ENCODE assay signal across 23 cellular contexts in genomic region chr10:6819301-6819700, GRCh38.
"Had no signal": no experiment of that assay in that cellular context is flagged by ENCODE, and none has a peak within 500 bp of the region (broad histone marks: within the 10 kb centered on the region; RNA-seq: fewer than 3 reads in every experiment).

No MANE protein-coding gene starts in this region.

- H3K9me3 Mint-ChIP-seq: activated CD4-positive, alpha-beta memory T cell treated with anti-CD3 and anti-CD28 coated beads for 36 hours; activated CD4-positive, alpha-beta T cell treated with anti-CD3 and anti-CD28 coated beads, Interleukin-2, amount 10 ng/mL, durations not matched to agents 7 days and 5 days; activated naive CD4-positive, alpha-beta T cell treated with anti-CD3 and anti-CD28 coated beads, Interleukin-2, amount 10 ng/mL, durations not matched to agents 7 days and 5 days; activated naive CD8-positive, alpha-beta T cell treated with anti-CD3 and anti-CD28 coated beads for 36 hours; activated T-helper 17 cell treated with anti-CD3 and anti-CD28 coated beads, Interleukin-2, amount 50 U/mL, for 72 hours; T-cell had no signal

- H3K27ac ChIP-seq: PC-9, SK-N-MC, VCaP had no signal

- H3K27ac Mint-ChIP-seq: activated CD4-positive, alpha-beta memory T cell treated with anti-CD3 and anti-CD28 coated beads for 36 hours; activated CD4-positive, alpha-beta T cell treated with anti-CD3 and anti-CD28 coated beads, Interleukin-2, amount 10 ng/mL, durations not matched to agents 7 days and 5 days; activated naive CD4-positive, alpha-beta T cell treated with anti-CD3 and anti-CD28 coated beads, Interleukin-2, amount 10 ng/mL, durations not matched to agents 7 days and 5 days; activated naive CD8-positive, alpha-beta T cell treated with anti-CD3 and anti-CD28 coated beads for 36 hours; activated T-helper 17 cell treated with anti-CD3 and anti-CD28 coated beads, Interleukin-2, amount 50 U/mL, for 72 hours; T-cell had no signal

- H3K36me3 Mint-ChIP-seq: activated CD4-positive, alpha-beta memory T cell treated with anti-CD3 and anti-CD28 coated beads for 36 hours; activated naive CD4-positive, alpha-beta T cell treated with anti-CD3 and anti-CD28 coated beads, Interleukin-2, amount 10 ng/mL, durations not matched to agents 7 days and 5 days; activated naive CD8-positive, alpha-beta T cell treated with anti-CD3 and anti-CD28 coated beads for 36 hours; T-cell had no signal

- ATAC-seq: activated T-helper 17 cell treated with anti-CD3 and anti-CD28 coated beads, Interleukin-2, amount 50 U/mL, for 72 hours; T-cell had no signal

- H3K4me3 Mint-ChIP-seq: activated CD4-positive, alpha-beta memory T cell treated with anti-CD3 and anti-CD28 coated beads for 36 hours; activated CD4-positive, alpha-beta T cell treated with anti-CD3 and anti-CD28 coated beads, Interleukin-2, amount 10 ng/mL, durations not matched to agents 7 days and 5 days; activated naive CD4-positive, alpha-beta T cell treated with anti-CD3 and anti-CD28 coated beads, Interleukin-2, amount 10 ng/mL, durations not matched to agents 7 days and 5 days; activated naive CD8-positive, alpha-beta T cell treated with anti-CD3 and anti-CD28 coated beads for 36 hours; activated T-helper 17 cell treated with anti-CD3 and anti-CD28 coated beads, Interleukin-2, amount 50 U/mL, for 72 hours; T-cell had no signal

- H3K4me1 Mint-ChIP-seq: activated CD4-positive, alpha-beta T cell treated with anti-CD3 and anti-CD28 coated beads, Interleukin-2, amount 10 ng/mL, durations not matched to agents 7 days and 5 days; activated naive CD4-positive, alpha-beta T cell treated with anti-CD3 and anti-CD28 coated beads, Interleukin-2, amount 10 ng/mL, durations not matched to agents 7 days and 5 days; activated naive CD8-positive, alpha-beta T cell treated with anti-CD3 and anti-CD28 coated beads for 36 hours; activated T-helper 17 cell treated with anti-CD3 and anti-CD28 coated beads, Interleukin-2, amount 50 U/mL, for 72 hours; T-cell had no signal

- DNase-seq: activated CD4-positive, alpha-beta memory T cell treated with anti-CD3 and anti-CD28 coated beads for 36 hours; activated CD4-positive, alpha-beta T cell treated with anti-CD3 and anti-CD28 coated beads, Interleukin-2, amount 10 ng/mL, durations not matched to agents 7 days and 5 days; activated CD4-positive, CD25-positive, alpha-beta regulatory T cell; activated CD8-positive, alpha-beta memory T cell treated with anti-CD3 and anti-CD28 coated beads for 24 hours; activated gamma-delta T cell; activated naive CD4-positive, alpha-beta T cell treated with anti-CD3 and anti-CD28 coated beads, Interleukin-2, amount 10 ng/mL, durations not matched to agents 7 days and 5 days; activated naive CD8-positive, alpha-beta T cell treated with anti-CD3 and anti-CD28 coated beads for 36 hours; activated T-cell treated with anti-CD3 and anti-CD28 coated beads, Interleukin-2, amount 50 U/mL, for 48 hours; caudate nucleus; Kasumi-1; KBM-7; NCI-H146; NCI-H187 treated with DMSO at 0.1 percent for 48 hours; NCI-H2081 treated with DMSO at 0.1 percent for 48 hours; NCI-H446; NCI-H524; PC-9; T-cell; T-helper 2 cell; T1000 had no signal

- H3K4me3 ChIP-seq: PC-9, SK-N-MC had no signal
